29 cellular contexts compared by ENCODE assay signal in genomic region chr1:31517301-31517700, GRCh38. TPM values are rescaled to one million over a fixed set of nuclear protein-coding genes. Genes with fewer than 3 reads are reported as not detected.
"Had no signal": no experiment of that assay in that cellular context is flagged by ENCODE, and none has a peak within 500 bp of the region (broad histone marks: within the 10 kb centered on the region; RNA-seq: fewer than 3 reads in every experiment).

No MANE protein-coding gene starts in this region.

- H3K27ac ChIP-seq: esophagus muscularis mucosa, hepatocyte, lower lobe of right lung, tibial artery, vagina had no signal

- H3K4me1 ChIP-seq: esophagus muscularis mucosa, tibial artery, vagina had no signal

- FAIRE-seq: endothelial cell of umbilical vein, frontal cortex, small intestine had no signal

- H3K4me3 ChIP-seq: esophagus muscularis mucosa, hepatocyte, lower lobe of right lung, tibial artery, vagina had no signal

- DNase-seq: activated B cell treated with CpG ODN at 0.5 μM for 24 hours; activated CD4-positive, alpha-beta memory T cell treated with anti-CD3 and anti-CD28 coated beads for 36 hours; activated CD4-positive, alpha-beta T cell treated with anti-CD3 and anti-CD28 coated beads for 4 hours; activated effector memory CD4-positive, alpha-beta T cell treated with anti-CD3 and anti-CD28 coated beads, Interleukin-2, amount 50 U/mL, for 16 hours; activated naive CD4-positive, alpha-beta T cell treated with anti-CD3 and anti-CD28 coated beads, Interleukin-2, amount 50 U/mL, for 16 hours; activated naive CD8-positive, alpha-beta T cell treated with anti-CD3 and anti-CD28 coated beads, Interleukin-2, amount 50 U/mL, for 24 hours; activated T-cell treated with anti-CD3 and anti-CD28 coated beads for 4 hours; effector memory CD4-positive, alpha-beta T cell; glutamatergic neuron; immature natural killer cell; lower lobe of right lung; mesendoderm; naive B cell; occipital lobe; posterior cingulate gyrus; small intestine; stimulated activated CD4-positive, alpha-beta T cell treated with anti-CD3 and anti-CD28 coated beads, Interleukin-2, amount 100 ng/mL, for 24 hours; stimulated activated naive CD8-positive, alpha-beta T cell treated with anti-CD3 and anti-CD28 coated beads, Interleukin-15, amount 100 ng/mL, for 72 hours; T-helper 9 cell had no signal

- H3K9me3 ChIP-seq: lower lobe of right lung, tibial artery, vagina had no signal

- H3K27me3 ChIP-seq: esophagus muscularis mucosa, hepatocyte, tibial artery, vagina had no signal

- H3K79me2 ChIP-seq: hepatocyte had no signal

- H3K4me2 ChIP-seq: hepatocyte had no signal

- ATAC-seq: activated naive CD8-positive, alpha-beta T cell treated with anti-CD3 and anti-CD28 coated beads, Interleukin-2, amount 50 U/mL, for 24 hours; left lobe of liver; lower lobe of right lung; sciatic nerve; stimulated activated effector memory CD8-positive, alpha-beta T cell treated with anti-CD3 and anti-CD28 coated beads, Interleukin-12 subunit alpha, Interleukin-12 subunit beta, amount 100 ng/mL, for 72 hours; stimulated activated naive CD8-positive, alpha-beta T cell treated with anti-CD3 and anti-CD28 coated beads, Interleukin-15, amount 100 ng/mL, for 72 hours had no signal

- H3K36me3 ChIP-seq: esophagus muscularis mucosa, lower lobe of right lung, tibial artery, vagina had no signal

- H2AFZ ChIP-seq: hepatocyte had no signal

RNA-seq across cellular contexts. Expression of gene TINAGL1, which starts 59.0 kb away (rescaled TPM):
- total RNA-seq: activated B cell treated with CpG ODN at 0.5 μM for 24 hours; activated CD4-positive, alpha-beta memory T cell treated with anti-CD3 and anti-CD28 coated beads for 36 hours had no signal
- polyA plus RNA-seq: immature natural killer cell, neural cell had no signal
